In genomic region chr6:56767435-56767834, GRCh38 we compare ENCODE assay signal across 1 cellular context.
TF ChIP-seq lines count a peak whose summit lies in the region.

No MANE protein-coding gene starts in this region.

TF ChIP-seq in GM12878, 131 proteins besides CTCF, POLR2A, EP300 and RAD21 (continued from another document):
- TF ChIP-seq, protein P1, sequence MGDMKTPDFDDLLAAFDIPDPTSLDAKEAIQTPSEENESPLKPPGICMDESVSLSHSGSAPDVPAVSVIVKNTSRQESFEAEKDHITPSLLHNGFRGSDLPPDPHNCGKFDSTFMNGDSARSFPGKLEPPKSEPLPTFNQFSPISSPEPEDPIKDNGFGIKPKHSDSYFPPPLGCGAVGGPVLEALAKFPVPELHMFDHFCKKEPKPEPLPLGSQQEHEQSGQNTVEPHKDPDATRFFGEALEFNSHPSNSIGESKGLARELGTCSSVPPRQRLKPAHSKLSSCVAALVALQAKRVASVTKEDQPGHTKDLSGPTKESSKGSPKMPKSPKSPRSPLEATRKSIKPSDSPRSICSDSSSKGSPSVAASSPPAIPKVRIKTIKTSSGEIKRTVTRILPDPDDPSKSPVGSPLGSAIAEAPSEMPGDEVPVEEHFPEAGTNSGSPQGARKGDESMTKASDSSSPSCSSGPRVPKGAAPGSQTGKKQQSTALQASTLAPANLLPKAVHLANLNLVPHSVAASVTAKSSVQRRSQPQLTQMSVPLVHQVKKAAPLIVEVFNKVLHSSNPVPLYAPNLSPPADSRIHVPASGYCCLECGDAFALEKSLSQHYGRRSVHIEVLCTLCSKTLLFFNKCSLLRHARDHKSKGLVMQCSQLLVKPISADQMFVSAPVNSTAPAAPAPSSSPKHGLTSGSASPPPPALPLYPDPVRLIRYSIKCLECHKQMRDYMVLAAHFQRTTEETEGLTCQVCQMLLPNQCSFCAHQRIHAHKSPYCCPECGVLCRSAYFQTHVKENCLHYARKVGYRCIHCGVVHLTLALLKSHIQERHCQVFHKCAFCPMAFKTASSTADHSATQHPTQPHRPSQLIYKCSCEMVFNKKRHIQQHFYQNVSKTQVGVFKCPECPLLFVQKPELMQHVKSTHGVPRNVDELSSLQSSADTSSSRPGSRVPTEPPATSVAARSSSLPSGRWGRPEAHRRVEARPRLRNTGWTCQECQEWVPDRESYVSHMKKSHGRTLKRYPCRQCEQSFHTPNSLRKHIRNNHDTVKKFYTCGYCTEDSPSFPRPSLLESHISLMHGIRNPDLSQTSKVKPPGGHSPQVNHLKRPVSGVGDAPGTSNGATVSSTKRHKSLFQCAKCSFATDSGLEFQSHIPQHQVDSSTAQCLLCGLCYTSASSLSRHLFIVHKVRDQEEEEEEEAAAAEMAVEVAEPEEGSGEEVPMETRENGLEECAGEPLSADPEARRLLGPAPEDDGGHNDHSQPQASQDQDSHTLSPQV (IDR thresholded peaks at IDR 0.05), result no peak
- TF ChIP-seq HDAC6 (IDR thresholded peaks at IDR 0.05; ENCODE audit: unreplicated experiment) (no peak), NR2F1 (conservative IDR thresholded peaks at IDR 0.05) (no peak), SPI1 (IDR thresholded peaks at IDR 0.05; ENCODE audit: borderline replicate concordance, insufficient read depth, low read depth, low read length) (no peak), CHD2 (IDR thresholded peaks at IDR 0.05; ENCODE audit: borderline replicate concordance, low read depth, low read length) (no peak), NFIC (IDR thresholded peaks at IDR 0.05; ENCODE audit: low read depth, low read length) (no peak), NR2C1 (IDR thresholded peaks at IDR 0.05) (no peak), ZNF24 (IDR thresholded peaks at IDR 0.05) (no peak), MTA3 (IDR thresholded peaks at IDR 0.05; ENCODE audit: borderline replicate concordance, low read length) (no peak), SREBF2 (IDR thresholded peaks at IDR 0.05; ENCODE audit: low read length) (no peak), SRF (IDR thresholded peaks at IDR 0.05; ENCODE audit: low read depth in 2 of 2, low read length in 2 of 2) (no peak)
- TF ChIP-seq, protein P2, sequence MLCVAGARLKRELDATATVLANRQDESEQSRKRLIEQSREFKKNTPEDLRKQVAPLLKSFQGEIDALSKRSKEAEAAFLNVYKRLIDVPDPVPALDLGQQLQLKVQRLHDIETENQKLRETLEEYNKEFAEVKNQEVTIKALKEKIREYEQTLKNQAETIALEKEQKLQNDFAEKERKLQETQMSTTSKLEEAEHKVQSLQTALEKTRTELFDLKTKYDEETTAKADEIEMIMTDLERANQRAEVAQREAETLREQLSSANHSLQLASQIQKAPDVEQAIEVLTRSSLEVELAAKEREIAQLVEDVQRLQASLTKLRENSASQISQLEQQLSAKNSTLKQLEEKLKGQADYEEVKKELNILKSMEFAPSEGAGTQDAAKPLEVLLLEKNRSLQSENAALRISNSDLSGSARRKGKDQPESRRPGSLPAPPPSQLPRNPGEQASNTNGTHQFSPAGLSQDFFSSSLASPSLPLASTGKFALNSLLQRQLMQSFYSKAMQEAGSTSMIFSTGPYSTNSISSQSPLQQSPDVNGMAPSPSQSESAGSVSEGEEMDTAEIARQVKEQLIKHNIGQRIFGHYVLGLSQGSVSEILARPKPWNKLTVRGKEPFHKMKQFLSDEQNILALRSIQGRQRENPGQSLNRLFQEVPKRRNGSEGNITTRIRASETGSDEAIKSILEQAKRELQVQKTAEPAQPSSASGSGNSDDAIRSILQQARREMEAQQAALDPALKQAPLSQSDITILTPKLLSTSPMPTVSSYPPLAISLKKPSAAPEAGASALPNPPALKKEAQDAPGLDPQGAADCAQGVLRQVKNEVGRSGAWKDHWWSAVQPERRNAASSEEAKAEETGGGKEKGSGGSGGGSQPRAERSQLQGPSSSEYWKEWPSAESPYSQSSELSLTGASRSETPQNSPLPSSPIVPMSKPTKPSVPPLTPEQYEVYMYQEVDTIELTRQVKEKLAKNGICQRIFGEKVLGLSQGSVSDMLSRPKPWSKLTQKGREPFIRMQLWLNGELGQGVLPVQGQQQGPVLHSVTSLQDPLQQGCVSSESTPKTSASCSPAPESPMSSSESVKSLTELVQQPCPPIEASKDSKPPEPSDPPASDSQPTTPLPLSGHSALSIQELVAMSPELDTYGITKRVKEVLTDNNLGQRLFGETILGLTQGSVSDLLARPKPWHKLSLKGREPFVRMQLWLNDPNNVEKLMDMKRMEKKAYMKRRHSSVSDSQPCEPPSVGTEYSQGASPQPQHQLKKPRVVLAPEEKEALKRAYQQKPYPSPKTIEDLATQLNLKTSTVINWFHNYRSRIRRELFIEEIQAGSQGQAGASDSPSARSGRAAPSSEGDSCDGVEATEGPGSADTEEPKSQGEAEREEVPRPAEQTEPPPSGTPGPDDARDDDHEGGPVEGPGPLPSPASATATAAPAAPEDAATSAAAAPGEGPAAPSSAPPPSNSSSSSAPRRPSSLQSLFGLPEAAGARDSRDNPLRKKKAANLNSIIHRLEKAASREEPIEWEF (IDR thresholded peaks at IDR 0.05; ENCODE audit: insufficient replicate concordance, low read depth, low read length), result no peak
